33 cellular contexts compared by ENCODE assay signal in genomic region chr3:65746848-65747247, GRCh38.
"Had no signal": no experiment of that assay in that cellular context is flagged by ENCODE, and none has a peak within 500 bp of the region (broad histone marks: within the 10 kb centered on the region; RNA-seq: fewer than 3 reads in every experiment).

No MANE protein-coding gene starts in this region.

- H3K36me3 Mint-ChIP-seq: activated CD4-positive, alpha-beta memory T cell treated with anti-CD3 and anti-CD28 coated beads for 36 hours; activated naive CD4-positive, alpha-beta T cell treated with anti-CD3 and anti-CD28 coated beads, Interleukin-2, amount 10 ng/mL, durations not matched to agents 7 days and 5 days; activated naive CD4-positive, alpha-beta T cell treated with anti-CD3 and anti-CD28 coated beads, Interleukin-2, amount 50 U/mL, for 72 hours; activated naive CD8-positive, alpha-beta T cell treated with anti-CD3 and anti-CD28 coated beads, Interleukin-2, amount 10 ng/mL, durations not matched to agents 7 days and 5 days; brain had no signal

- FAIRE-seq: endometrium, endothelial cell of umbilical vein had no signal

- DNase-seq: activated CD4-positive, alpha-beta memory T cell treated with anti-CD3 and anti-CD28 coated beads for 36 hours; activated CD4-positive, alpha-beta T cell treated with anti-CD3 and anti-CD28 coated beads for 36 hours; activated CD4-positive, alpha-beta T cell treated with anti-CD3 and anti-CD28 coated beads, Interleukin-2, amount 10 ng/mL, durations not matched to agents 24 days and 14 days; activated CD4-positive, CD25-positive, alpha-beta regulatory T cell; activated CD4-positive, CD25-positive, alpha-beta regulatory T cell treated with anti-CD3 and anti-CD28 coated beads, Interleukin-2, amount 50 U/mL, for 72 hours; activated CD8-positive, alpha-beta memory T cell treated with anti-CD3 and anti-CD28 coated beads, Interleukin-2, amount 50 U/mL, for 48 hours; activated gamma-delta T cell; activated naive CD4-positive, alpha-beta T cell; activated naive CD4-positive, alpha-beta T cell treated with anti-CD3 and anti-CD28 coated beads, Interleukin-2, amount 10 ng/mL, durations not matched to agents 7 days and 5 days; activated naive CD8-positive, alpha-beta T cell treated with anti-CD3 and anti-CD28 coated beads, Interleukin-2, amount 10 ng/mL, durations not matched to agents 7 days and 5 days; activated T-cell treated with anti-CD3 and anti-CD28 coated beads for 4 hours; activated T-cell treated with anti-CD3 and anti-CD28 coated beads, Interleukin-2, amount 50 U/mL, for 24 hours; activated T-cell treated with anti-CD3 and anti-CD28 coated beads, Interleukin-2, amount 50 U/mL, for 72 hours; central memory CD4-positive, alpha-beta T cell; cerebellar nuclear complex; colonic mucosa; effector CD8-positive, alpha-beta T cell; esophagus squamous epithelium; foreskin melanocyte; heart right ventricle; T-helper 17 cell; T1000; WERI-Rb-1 had no signal

- H3K4me3 ChIP-seq: ascending aorta, breast epithelium, cardiac muscle cell, colonic mucosa, esophagus squamous epithelium, gastroesophageal sphincter, heart right ventricle had no signal

- H3K4me3 Mint-ChIP-seq: activated CD4-positive, alpha-beta memory T cell treated with anti-CD3 and anti-CD28 coated beads for 36 hours; activated CD4-positive, alpha-beta T cell treated with anti-CD3 and anti-CD28 coated beads for 36 hours; activated CD4-positive, alpha-beta T cell treated with anti-CD3 and anti-CD28 coated beads, Interleukin-2, amount 10 ng/mL, durations not matched to agents 24 days and 14 days; activated naive CD4-positive, alpha-beta T cell treated with anti-CD3 and anti-CD28 coated beads, Interleukin-2, amount 10 ng/mL, durations not matched to agents 7 days and 5 days; activated naive CD8-positive, alpha-beta T cell treated with anti-CD3 and anti-CD28 coated beads, Interleukin-2, amount 10 ng/mL, durations not matched to agents 7 days and 5 days; activated T-cell treated with anti-CD3 and anti-CD28 coated beads, Interleukin-2, amount 50 U/mL, for 24 hours; activated T-cell treated with anti-CD3 and anti-CD28 coated beads, Interleukin-2, amount 50 U/mL, for 72 hours; brain; T-helper 17 cell; T-helper 2 cell treated with Interferon-gamma antibody and Interleukin-4, amounts not matched to agents 5 μg/mL and 100 μg/mL, for 36 hours had no signal

- H3K4me1 ChIP-seq: ascending aorta, breast epithelium, colonic mucosa, esophagus squamous epithelium, gastroesophageal sphincter had no signal

- H3K9me3 ChIP-seq: ascending aorta, breast epithelium, colonic mucosa, esophagus squamous epithelium, gastroesophageal sphincter, heart right ventricle had no signal

- H3K36me3 ChIP-seq: ascending aorta, breast epithelium, cardiac muscle cell, colonic mucosa, esophagus squamous epithelium, gastroesophageal sphincter, WERI-Rb-1 had no signal

- H3K27me3 Mint-ChIP-seq: activated CD4-positive, alpha-beta memory T cell treated with anti-CD3 and anti-CD28 coated beads for 36 hours; activated CD4-positive, alpha-beta T cell treated with anti-CD3 and anti-CD28 coated beads for 36 hours; activated CD4-positive, alpha-beta T cell treated with anti-CD3 and anti-CD28 coated beads, Interleukin-2, amount 10 ng/mL, durations not matched to agents 24 days and 14 days; activated naive CD4-positive, alpha-beta T cell treated with anti-CD3 and anti-CD28 coated beads, Interleukin-2, amount 10 ng/mL, durations not matched to agents 7 days and 5 days; activated naive CD8-positive, alpha-beta T cell treated with anti-CD3 and anti-CD28 coated beads, Interleukin-2, amount 10 ng/mL, durations not matched to agents 7 days and 5 days; activated T-cell treated with anti-CD3 and anti-CD28 coated beads, Interleukin-2, amount 50 U/mL, for 24 hours; brain had no signal

- H3K4me1 Mint-ChIP-seq: activated CD4-positive, alpha-beta T cell treated with anti-CD3 and anti-CD28 coated beads for 36 hours; activated CD4-positive, alpha-beta T cell treated with anti-CD3 and anti-CD28 coated beads, Interleukin-2, amount 10 ng/mL, durations not matched to agents 24 days and 14 days; activated naive CD4-positive, alpha-beta T cell treated with anti-CD3 and anti-CD28 coated beads, Interleukin-2, amount 10 ng/mL, durations not matched to agents 7 days and 5 days; activated naive CD8-positive, alpha-beta T cell treated with anti-CD3 and anti-CD28 coated beads, Interleukin-2, amount 10 ng/mL, durations not matched to agents 7 days and 5 days had no signal

- H3K9me3 Mint-ChIP-seq: activated CD4-positive, alpha-beta memory T cell treated with anti-CD3 and anti-CD28 coated beads for 36 hours; activated CD4-positive, alpha-beta T cell treated with anti-CD3 and anti-CD28 coated beads, Interleukin-2, amount 10 ng/mL, durations not matched to agents 24 days and 14 days; activated naive CD4-positive, alpha-beta T cell treated with anti-CD3 and anti-CD28 coated beads, Interleukin-2, amount 10 ng/mL, durations not matched to agents 7 days and 5 days; activated naive CD4-positive, alpha-beta T cell treated with anti-CD3 and anti-CD28 coated beads, Interleukin-2, amount 50 U/mL, for 72 hours; activated naive CD8-positive, alpha-beta T cell treated with anti-CD3 and anti-CD28 coated beads, Interleukin-2, amount 10 ng/mL, durations not matched to agents 7 days and 5 days; activated T-cell treated with anti-CD3 and anti-CD28 coated beads, Interleukin-2, amount 50 U/mL, for 24 hours; activated T-cell treated with anti-CD3 and anti-CD28 coated beads, Interleukin-2, amount 50 U/mL, for 72 hours; brain; T-helper 2 cell treated with Interferon-gamma antibody and Interleukin-4, amounts not matched to agents 5 μg/mL and 100 μg/mL, for 36 hours had no signal

- H3K27me3 ChIP-seq: ascending aorta, breast epithelium, cardiac muscle cell, colonic mucosa, esophagus squamous epithelium, gastroesophageal sphincter, heart right ventricle had no signal

- ATAC-seq: activated CD4-positive, alpha-beta T cell treated with anti-CD3 and anti-CD28 coated beads for 36 hours; activated naive CD4-positive, alpha-beta T cell treated with anti-CD3 and anti-CD28 coated beads, Interleukin-2, amount 50 U/mL, for 72 hours; activated T-cell treated with anti-CD3 and anti-CD28 coated beads, Interleukin-2, amount 50 U/mL, for 72 hours; gastroesophageal sphincter; heart right ventricle; T-helper 17 cell had no signal

- H3K27ac ChIP-seq: ascending aorta, breast epithelium, cardiac muscle cell, colonic mucosa, epithelial cell of prostate, esophagus squamous epithelium, gastroesophageal sphincter, heart right ventricle, WERI-Rb-1 had no signal

- H3K27ac Mint-ChIP-seq: activated CD4-positive, alpha-beta memory T cell treated with anti-CD3 and anti-CD28 coated beads for 36 hours; activated CD4-positive, alpha-beta T cell treated with anti-CD3 and anti-CD28 coated beads for 36 hours; activated CD4-positive, alpha-beta T cell treated with anti-CD3 and anti-CD28 coated beads, Interleukin-2, amount 10 ng/mL, durations not matched to agents 24 days and 14 days; activated naive CD4-positive, alpha-beta T cell treated with anti-CD3 and anti-CD28 coated beads, Interleukin-2, amount 10 ng/mL, durations not matched to agents 7 days and 5 days; activated naive CD4-positive, alpha-beta T cell treated with anti-CD3 and anti-CD28 coated beads, Interleukin-2, amount 50 U/mL, for 72 hours; activated naive CD8-positive, alpha-beta T cell treated with anti-CD3 and anti-CD28 coated beads, Interleukin-2, amount 10 ng/mL, durations not matched to agents 7 days and 5 days; activated T-cell treated with anti-CD3 and anti-CD28 coated beads, Interleukin-2, amount 50 U/mL, for 24 hours; activated T-cell treated with anti-CD3 and anti-CD28 coated beads, Interleukin-2, amount 50 U/mL, for 72 hours; brain; T-helper 17 cell; T-helper 2 cell treated with Interferon-gamma antibody and Interleukin-4, amounts not matched to agents 5 μg/mL and 100 μg/mL, for 36 hours had no signal
